31 cellular contexts compared by ENCODE assay signal in the genomic region with DNA sequence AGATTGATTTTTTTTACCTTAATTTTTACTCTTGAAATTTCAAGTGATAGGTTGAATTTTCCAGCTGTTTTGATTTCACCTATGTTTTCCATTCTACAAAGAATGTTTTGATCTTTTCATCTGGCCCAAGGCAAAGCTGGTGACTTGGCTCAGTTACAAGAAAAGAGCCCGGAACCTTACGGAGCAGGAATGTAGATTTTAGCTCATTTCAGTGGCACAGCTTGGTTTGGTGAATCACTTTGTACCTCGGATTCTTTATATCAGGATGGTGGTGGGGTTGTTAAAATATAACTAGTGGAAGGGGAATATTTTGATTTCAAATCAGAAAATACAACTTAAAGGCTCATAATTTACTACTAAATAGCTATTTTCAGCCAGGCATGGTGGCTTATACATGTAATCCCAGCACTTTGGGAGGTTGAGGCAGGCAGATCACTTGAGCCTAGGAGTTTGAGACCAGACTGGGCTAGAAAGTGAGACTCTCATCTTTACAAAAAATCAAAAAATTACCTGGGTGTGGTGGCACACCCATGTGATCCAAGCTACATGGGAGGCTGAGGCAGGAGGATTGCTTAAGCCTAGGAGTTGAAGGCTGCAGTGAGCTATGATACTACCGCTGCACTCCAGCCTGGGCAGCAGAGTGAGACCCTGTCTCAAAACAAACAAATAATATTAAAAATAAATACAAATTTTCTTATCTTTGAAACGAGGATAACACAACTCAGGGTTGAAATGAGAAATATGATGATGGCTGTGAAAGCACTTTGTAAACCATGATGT. TPM values are rescaled to one million over a fixed set of nuclear protein-coding genes. Genes with fewer than 3 reads are reported as not detected.
"Had no signal": no experiment of that assay in that cellular context is flagged by ENCODE, and none has a peak within 500 bp of the region (broad histone marks: within the 10 kb centered on the region; RNA-seq: fewer than 3 reads in every experiment).

No MANE protein-coding gene starts in this region.

- H3K9ac ChIP-seq: parathyroid adenoma had no signal

- H3K4me3 ChIP-seq: ascending aorta, cardiac muscle cell, colonic mucosa, psoas muscle, right atrium auricular region, smooth muscle cell, vagina had no signal

- DNase-seq: activated CD4-positive, alpha-beta T cell treated with anti-CD3 and anti-CD28 coated beads for 48 hours; activated CD4-positive, alpha-beta T cell treated with anti-CD3 and anti-CD28 coated beads, Interleukin-2, amount 50 U/mL, for 48 hours; activated CD8-positive, alpha-beta memory T cell treated with anti-CD3 and anti-CD28 coated beads, Interleukin-2, amount 50 U/mL, for 4 hours; activated effector memory CD4-positive, alpha-beta T cell treated with anti-CD3 and anti-CD28 coated beads, Interleukin-2, amount 50 U/mL, for 16 hours; activated naive CD4-positive, alpha-beta T cell treated with anti-CD3 and anti-CD28 coated beads for 36 hours; activated naive CD8-positive, alpha-beta T cell treated with anti-CD3 and anti-CD28 coated beads, Interleukin-2, amount 10 ng/mL, durations not matched to agents 7 days and 5 days; activated T-cell treated with anti-CD3 and anti-CD28 coated beads, Interleukin-2, amount 50 U/mL, for 1 hour; cerebellar nuclear complex; colonic mucosa; effector CD8-positive, alpha-beta T cell; glutamatergic neuron; islet precursor cell; left cardiac atrium; midbrain; naive thymus-derived CD4-positive, alpha-beta T cell; nucleus accumbens; psoas muscle; stimulated activated CD4-positive, alpha-beta T cell treated with anti-CD3 and anti-CD28 coated beads, Interleukin-1b, Interleukin-23, amount 100 ng/mL, for 48 hours; stimulated activated CD4-positive, alpha-beta T cell treated with anti-CD3 and anti-CD28 coated beads, Interleukin-4, amount 100 ng/mL, for 4 hours; stimulated activated CD8-positive, alpha-beta memory T cell treated with anti-CD3 and anti-CD28 coated beads, Interleukin-4, amount 100 ng/mL, for 48 hours; stimulated activated naive CD8-positive, alpha-beta T cell treated with anti-CD3 and anti-CD28 coated beads, Interleukin-15, amount 100 ng/mL, for 72 hours; substantia nigra had no signal

- H3K4me2 ChIP-seq: smooth muscle cell had no signal

- H3K27ac ChIP-seq: ascending aorta, cardiac muscle cell, colonic mucosa, epithelial cell of prostate, parathyroid adenoma, psoas muscle, right atrium auricular region, vagina, VCaP had no signal

- H2AFZ ChIP-seq: parathyroid adenoma had no signal

- H3K36me3 ChIP-seq: ascending aorta, cardiac muscle cell, colonic mucosa, right atrium auricular region, vagina had no signal

- H3K79me2 ChIP-seq: parathyroid adenoma had no signal

- H3K27me3 ChIP-seq: ascending aorta, colonic mucosa, vagina had no signal

- H3K4me1 ChIP-seq: ascending aorta, colonic mucosa, psoas muscle, right atrium auricular region, vagina had no signal

- H3K9me3 ChIP-seq: ascending aorta, colonic mucosa, psoas muscle, right atrium auricular region, vagina had no signal

RNA-seq across cellular contexts. Expression of a gene that starts 9.4 kb away (rescaled TPM):
- total RNA-seq: activated naive CD4-positive, alpha-beta T cell treated with anti-CD3 and anti-CD28 coated beads for 36 hours; activated naive CD8-positive, alpha-beta T cell treated with anti-CD3 and anti-CD28 coated beads, Interleukin-2, amount 10 ng/mL, durations not matched to agents 7 days and 5 days; ascending aorta; dermis microvascular lymphatic vessel endothelial cell; smooth muscle cell had no signal
- polyA plus RNA-seq: naive thymus-derived CD4-positive, alpha-beta T cell; smooth muscle cell had no signal
